ENCODE assay signal across 8 cellular contexts in the genomic region with DNA sequence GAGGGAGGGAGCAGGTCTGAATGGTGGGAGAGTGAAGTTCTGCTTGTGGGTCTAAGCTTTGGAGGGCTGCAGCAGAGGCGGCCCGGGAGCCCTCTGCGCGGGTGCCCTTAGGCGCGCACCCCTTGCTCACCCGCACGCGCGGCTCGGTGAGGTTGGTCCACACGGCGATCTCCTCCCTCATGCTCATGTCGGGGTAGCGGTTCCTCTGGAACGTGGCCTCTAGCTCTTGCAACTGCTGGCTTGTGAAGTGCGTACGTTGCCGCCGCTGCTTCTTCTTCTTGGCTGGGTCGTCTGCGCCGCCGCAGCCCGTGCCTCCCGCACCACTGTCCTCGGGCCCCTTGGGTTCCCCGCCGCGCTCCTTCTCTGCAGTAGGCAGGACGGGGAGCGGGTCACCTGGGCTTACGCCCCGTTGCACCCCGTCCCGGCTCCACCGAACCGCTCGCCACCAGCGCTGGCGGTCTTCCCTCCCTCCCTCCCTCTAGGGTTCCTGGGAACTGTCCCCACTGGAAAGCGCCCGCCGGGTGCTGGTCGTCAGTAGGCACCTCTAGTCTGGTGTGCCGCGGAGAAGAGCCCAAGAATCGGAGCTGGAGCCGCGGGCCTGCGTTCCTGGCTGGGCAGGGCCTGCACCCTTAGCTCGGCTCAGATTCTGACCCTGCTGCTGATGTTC. TPM values are rescaled to one million over a fixed set of nuclear protein-coding genes. Genes with fewer than 3 reads are reported as not detected.
A peak's percentile ranks its signal among the peaks of the same experiment; 100 is the strongest.
DNase-seq lines count a peak whose midpoint lies in the region; ATAC-seq, FAIRE-seq and TF ChIP-seq lines count a peak whose summit lies in the region.

No MANE protein-coding gene starts in this region.

- 0 out of 2 replicates have a peak overlapping the region, but pooled peaks have one; percentile 61 for H2BK15ac ChIP-seq in H1 (ENCODE audit: low read length)

- H3K4me3 ChIP-seq in DOHH2 (ENCODE audit: low read length) = peak overlapping the region; percentile 92
- H3K4me3 ChIP-seq in PC-3 (ENCODE audit: low read length) = peak overlapping the region; percentile 99
- peak overlapping the region; percentile 4 to 53 (median 32); a peak in 7 of 8 replicates for H3K4me3 ChIP-seq in H1 (ENCODE audit: extremely low read depth in 1 of 4, insufficient read depth in 2 of 4, low read depth in 3 of 4, low read length in 4 of 4)

- H3K27me3 ChIP-seq in DOHH2 (ENCODE audit: control insufficient read depth, low read length) (no peaks in the 10 kb centered on the region), PC-3 (ENCODE audit: low read length) (no peaks in the 10 kb centered on the region), H1 (replicated peaks in 1 of 4; ENCODE audit: control insufficient read depth in 3 of 4, extremely low read depth in 1 of 4, insufficient read depth in 3 of 4, low read length in 3 of 4) (peaks cover 91 to 99% (median 96%) of the 10 kb centered on the region in 4 experiments)

- no peak overlapping the region for H4K5ac ChIP-seq in H1 (ENCODE audit: insufficient read length, low read depth, low read length)

- no peak for FAIRE-seq in H1 (lab: Jason Lieb, UNC)

- peaks cover 76% of the 10 kb centered on the region for H3K27me3 Mint-ChIP-seq in osteocyte (ENCODE audit: unreplicated experiment)

- no peak overlapping the region for H3K23ac ChIP-seq in H1 (ENCODE audit: insufficient read length)

- intact Hi-C loops in PC-3 (cut with micrococcal nuclease) = loop anchor here (5.0 kb wide), 3 partner anchors 51 to 301 kb away; no protein-coding TSS in a partner anchor

- H2BK20ac ChIP-seq in H1 (ENCODE audit: low read length) = peak overlapping the region; percentile 80; the same call in 1 of the 2 replicates

- H3K14ac ChIP-seq in H1 (ENCODE audit: insufficient read length) = no peak overlapping the region

- peak overlapping the region; percentile 42 for H3K4me3 Mint-ChIP-seq in osteocyte (ENCODE audit: unreplicated experiment)

- peaks cover 30% of the 10 kb centered on the region for H3K4me1 Mint-ChIP-seq in osteocyte (ENCODE audit: unreplicated experiment)

- TF ChIP-seq POLR2A in H1 (IDR thresholded peaks at IDR 0.05; ENCODE audit: control extremely low read depth in 1 of 2, low read depth in 2 of 2, low read length in 2 of 2) = no peak

- WGBS in H1 (ENCODE audit: extremely low coverage in 1 of 2, insufficient coverage in 1 of 2, insufficient read length in 1 of 2, insufficient replicate concordance in 2 of 2, low coverage in 1 of 2, low lambda C conversion rate in 2 of 2, missing lambda C conversion rate in 1 of 2), 2 experiments = 2% methylated on average over 26 of the region's 52 CpGs; no CpG with 5 or more reads in 1 of the 2 experiments

- no peak overlapping the region for H4K91ac ChIP-seq in H1 (replicated peaks; ENCODE audit: insufficient read length, low read length)

- peaks cover 8% of the 10 kb centered on the region; the same call in 1 of the 2 replicates for H3K23me2 ChIP-seq in H1 (ENCODE audit: low read depth, low read length)

- TF ChIP-seq EP300 in H1 (IDR thresholded peaks at IDR 0.05; ENCODE audit: borderline replicate concordance in 1 of 2, low read depth in 2 of 2, low read length in 2 of 2) = no peak

- no peaks in the 10 kb centered on the region for H3K9me3 Mint-ChIP-seq in osteocyte (ENCODE audit: unreplicated experiment)

- CTCF ChIA-PET in PC-3 (lab: Charles Lee) (no interaction called here), H1 (lab: Charles Lee; ENCODE audit: partially characterized antibody) (interaction anchor here (1.0 to 1.9 kb wide), 7 partner anchors 9 to 143 kb away, joined by 3 to 7 read pairs (median 4); a partner anchor contains a TSS)

- H3K4me2 ChIP-seq in DOHH2 (ENCODE audit: low read length) (peak overlapping the region; percentile 67), PC-3 (ENCODE audit: low read length) (peak overlapping the region; percentile 87), H1 (ENCODE audit: insufficient read depth in 1 of 2, low read depth in 2 of 2, low read length in 2 of 2) (peak overlapping the region; percentile 56 to 68)

- H3K36me3 Mint-ChIP-seq in osteocyte (ENCODE audit: unreplicated experiment) = peaks cover 2% of the 10 kb centered on the region

- no peak overlapping the region for H2BK5ac ChIP-seq in H1 (ENCODE audit: low read depth, low read length)

- H3F3A ChIP-seq in DOHH2 (ENCODE audit: control insufficient read depth, insufficient read depth) = no peaks in the 10 kb centered on the region
- no peaks in the 10 kb centered on the region for H3F3A ChIP-seq in PC-3 (ENCODE audit: low read length, unreplicated experiment)

- H3K4ac ChIP-seq in H1 (replicated peaks; ENCODE audit: insufficient read length, low read depth, low read length) = no peak overlapping the region

- TF ChIP-seq CTCF in DOHH2 (IDR thresholded peaks at IDR 0.05; ENCODE audit: low read depth, low read length, poor library complexity, severe bottlenecking) (no peak), PC-3 (conservative IDR thresholded peaks at IDR 0.05; ENCODE audit: low read depth, low read length) (no peak), H1 (IDR thresholded peaks at IDR 0.05; ENCODE audit: control extremely low read depth in 1 of 3, insufficient read depth in 1 of 3, low read depth in 1 of 3, low read length in 3 of 3) (no peak), osteocyte (IDR thresholded peaks at IDR 0.05) (no peak)

- TF ChIP-seq RAD21 in H1 (IDR thresholded peaks at IDR 0.05 in 1 of 2, conservative IDR thresholded peaks at IDR 0.05 in 1 of 2; ENCODE audit: low read depth in 2 of 2, low read length in 2 of 2) = no peak

- H4K20me1 ChIP-seq in DOHH2 (ENCODE audit: control insufficient read depth, insufficient read depth, low read depth, low read length) (peaks cover 12% of the 10 kb centered on the region), PC-3 (ENCODE audit: low read length) (no peaks in the 10 kb centered on the region), H1 (replicated peaks in 1 of 2; ENCODE audit: control insufficient read depth in 1 of 2, insufficient read depth in 2 of 2, low read length in 2 of 2) (peaks cover 19 to 53% of the 10 kb centered on the region in 2 experiments)

- no TSS peak for BruUV-seq in PC-3 (replicated peaks; lab: Mats Ljungman, UMichigan)

- H3K27ac Mint-ChIP-seq in osteocyte (ENCODE audit: unreplicated experiment) = no peak overlapping the region

- H3K79me2 ChIP-seq in DOHH2 (ENCODE audit: control insufficient read depth, low read length) = peaks cover 69% of the 10 kb centered on the region
- H3K79me2 ChIP-seq in PC-3 (ENCODE audit: low read length) = peaks cover 57% of the 10 kb centered on the region
- H3K79me2 ChIP-seq in H1 (ENCODE audit: control insufficient read depth in 1 of 2, insufficient read depth in 2 of 2, low read length in 2 of 2) = no peaks in the 10 kb centered on the region

- no peak overlapping the region for H2BK120ac ChIP-seq in H1 (replicated peaks; ENCODE audit: low read depth, low read length)

- DNase-seq in PC-3 = no peak
- DNase-seq in H1 (ENCODE audit: low read depth in 1 of 2, low spot score in 2 of 2) = peak in 1 of 2 experiments; percentile 86
- DNase-seq in osteocyte (ENCODE audit: extremely low spot score, unreplicated experiment) = no peak
- no peak for DNase-seq in NCI-H2107 treated with DMSO at 0.1 percent for 48 hours (lab: John Stamatoyannopoulos, UW; ENCODE audit: unreplicated experiment)
- no peak for DNase-seq in stimulated activated CD4-positive, alpha-beta T cell treated with anti-CD3 and anti-CD28 coated beads, Interleukin-4, amount 100 ng/mL, for 4 hours

- no peak overlapping the region for H3K27ac ChIP-seq in DOHH2 (ENCODE audit: low read depth, low read length)
- no peak overlapping the region for H3K27ac ChIP-seq in PC-3 (ENCODE audit: low read length)
- H3K27ac ChIP-seq in H1 (ENCODE audit: low read depth, low read length) = no peak overlapping the region

- peak overlapping the region; percentile 87; the same call in 1 of the 2 replicates for H2BK12ac ChIP-seq in H1 (ENCODE audit: low read depth, low read length)

- no peak overlapping the region; the same call in 1 of the 2 replicates for H3K18ac ChIP-seq in H1 (ENCODE audit: extremely low read depth, low read length)

- H3K9me2 ChIP-seq in DOHH2 (replicated peaks; ENCODE audit: control insufficient read depth, low read length) (no peaks in the 10 kb centered on the region), PC-3 (replicated peaks; ENCODE audit: low read length) (no peaks in the 10 kb centered on the region)

- no peak overlapping the region for H4K8ac ChIP-seq in H1 (ENCODE audit: extremely low read depth, insufficient read depth, low read length)

- H3K9ac ChIP-seq in PC-3 (ENCODE audit: low read length) (no peak overlapping the region), H1 (replicated peaks in 1 of 4; ENCODE audit: extremely low read depth in 1 of 4, low read depth in 3 of 4, low read length in 3 of 4) (no peak overlapping the region)

- ATAC-seq in PC-3 = no peak
- no peak for ATAC-seq in HG02642 (IDR thresholded peaks at IDR 0.05; ENCODE audit: poor library complexity, unreplicated experiment)
- no peak for ATAC-seq in HG02884 (IDR thresholded peaks at IDR 0.05; ENCODE audit: unreplicated experiment)

- POLR2A ChIA-PET in PC-3 (lab: Charles Lee; ENCODE audit: unreplicated experiment) = no interaction called here
- POLR2A ChIA-PET in H1 (lab: Charles Lee; ENCODE audit: partially characterized antibody) = interaction anchor here (1.1 to 2.1 kb wide), 4 partner anchors 9 to 127 kb away, joined by 3 to 20 read pairs (median 3); a partner anchor contains a TSS

- H3K56ac ChIP-seq in H1 (replicated peaks; ENCODE audit: insufficient read length, low read depth, low read length) = no peak overlapping the region

- H3K36me3 ChIP-seq in DOHH2 (ENCODE audit: control insufficient read depth, low read length) (peaks cover 66% of the 10 kb centered on the region), PC-3 (ENCODE audit: low read depth, low read length) (no peaks in the 10 kb centered on the region), H1 (ENCODE audit: control insufficient read depth in 2 of 4, insufficient read depth in 4 of 4, low read length in 3 of 4) (peaks cover 0 to 13% (median 0%) of the 10 kb centered on the region in 4 experiments; a peak in 1 of 8 replicates)

- H3K4me1 ChIP-seq in DOHH2 (ENCODE audit: control insufficient read depth, low read length) = peaks cover 28% of the 10 kb centered on the region
- H3K4me1 ChIP-seq in PC-3 (ENCODE audit: insufficient read depth, low read length) = peaks cover 13% of the 10 kb centered on the region
- peaks cover 0 to 33% (median 28%) of the 10 kb centered on the region in 4 experiments; a peak in 6 of 7 replicates for H3K4me1 ChIP-seq in H1 (replicated peaks in 1 of 4; ENCODE audit: control insufficient read depth in 3 of 4, insufficient read depth in 4 of 4, low read length in 3 of 4)

- 0 out of 2 replicates have a peak, but pooled peaks cover 2% of the 10 kb centered on the region for H3K79me1 ChIP-seq in H1 (ENCODE audit: low read depth, low read length)

- H2AFZ ChIP-seq in PC-3 (ENCODE audit: low read length) (no peak overlapping the region), H1 (ENCODE audit: low read length) (no peak overlapping the region)

- no peak overlapping the region for H2AK5ac ChIP-seq in H1 (ENCODE audit: low read depth, low read length)

- H3K9me3 ChIP-seq in DOHH2 (ENCODE audit: control insufficient read depth, insufficient read depth, low read length) (no peaks in the 10 kb centered on the region), PC-3 (ENCODE audit: low read length) (no peaks in the 10 kb centered on the region), H1 (ENCODE audit: insufficient read depth in 2 of 2, low read depth in 1 of 2, low read length in 1 of 2) (no peaks in the 10 kb centered on the region; a peak in 1 of 4 replicates)

RNA-seq across cellular contexts. Expression of a gene that starts 2.7 kb away (rescaled TPM):
- 40.8 and 69.0 TPM in 2 replicates for total RNA-seq in PC-3 (2014; rRNA removed)
- not detected in 2 replicates for total RNA-seq in H1 (2021; fragmentation: NEBNext Ultra II Directional; extraction: Animal tissue kit (Norgen Biotek cat#: 25700))
- 0.03 and 0.05 TPM in 2 replicates for polyA plus RNA-seq in H1 (2011; rRNA removed)
- polyA plus RNA-seq in H1 (2011; cell fraction: cytosol; rRNA removed) = 0.05 TPM
- polyA plus RNA-seq in H1 (2011; cell fraction: nucleus; rRNA removed) = 0.06 TPM
- not detected in 4 replicates for polyA plus RNA-seq in H1 (2012, experiment 1 of 2)
- polyA plus RNA-seq in H1 (2012, experiment 2 of 2) = not detected
- 0.04 TPM for polyA plus RNA-seq in H1 (2013, experiment 1 of 2)
- 0.06 TPM for polyA plus RNA-seq in H1 (2013, experiment 2 of 2)
- not detected in 2 replicates for polyA minus RNA-seq in H1 (2011; rRNA and poly(A)+ RNA removed)
- polyA minus RNA-seq in H1 (2011; cell fraction: cytosol; rRNA and poly(A)+ RNA removed) = 0.88 TPM
- polyA minus RNA-seq in H1 (2011; cell fraction: nucleus; rRNA and poly(A)+ RNA removed) = 0.70 TPM
- total RNA-seq in osteocyte = 0.13 TPM in 1 of 2 replicates, not detected in the other

Comparison
In these comparisons a context has a peak if more than half of its experiments do, and no peak if none do; other contexts are left out.
1. H3K4me3 ChIP-seq: peak in every context shown above with its lines; median percentile 99 in PC-3; 92 in DOHH2; 32 in H1.
2. RNA of a gene that starts 2.7 kb away (total RNA-seq): 40.8 to 69.0 TPM in PC-3; 0.13 TPM in osteocyte and not detected in H1; every median in the first group is over 10 times any median in the second.
3. Peak in every context shown above with its lines, with median percentiles within 50 percentile points of each other: H3K4me2 ChIP-seq.